In the genomic region with DNA sequence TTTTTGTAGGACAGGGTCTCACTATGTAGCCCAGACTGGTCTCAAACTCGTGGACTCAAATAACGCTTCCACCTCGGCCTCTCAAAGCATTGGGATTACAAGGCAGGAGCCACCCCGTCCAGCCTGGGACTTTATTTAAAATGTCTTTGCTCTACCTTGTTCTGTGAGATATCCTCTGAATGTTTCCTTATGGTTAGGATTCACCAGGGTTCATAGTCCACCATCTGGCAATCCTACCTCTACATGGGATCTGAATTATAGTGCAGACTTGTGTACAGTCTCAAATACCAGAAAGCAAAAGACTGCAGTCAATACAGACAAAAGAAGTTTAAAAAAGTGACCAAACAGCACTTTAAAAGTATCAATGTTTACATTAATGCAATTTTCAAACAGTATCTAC, we compare ENCODE assay signal across 10 cellular contexts. TPM values are rescaled to one million over a fixed set of nuclear protein-coding genes. Genes with fewer than 3 reads are reported as not detected.
"Had no signal": no experiment of that assay in that cellular context is flagged by ENCODE, and none has a peak within 500 bp of the region (broad histone marks: within the 10 kb centered on the region; RNA-seq: fewer than 3 reads in every experiment).

No MANE protein-coding gene starts in this region.

- H3K27ac Mint-ChIP-seq: HFFc6 had no signal

- ATAC-seq: HCT116 had no signal

- H3K27ac ChIP-seq: GM23248, HL-60 had no signal

- H3K4me3 Mint-ChIP-seq: HFFc6 had no signal

- H3K9me3 ChIP-seq: HAP-1 had no signal

- H3K4me3 ChIP-seq: GM23248, HAP-1 had no signal

- H3K9me3 Mint-ChIP-seq: HFFc6 had no signal

- DNase-seq: GM23248, GOT3, H7, HFFc6, IMR-90 had no signal

RNA-seq across cellular contexts. Expression of a gene that starts 12.8 kb away (rescaled TPM):
- total RNA-seq: GM23248, H4, H7, HFFc6, HT1080, IMR-90 had no signal
- polyA plus RNA-seq: IMR-90 had no signal
